11 cellular contexts compared by ENCODE assay signal in genomic region chr12:122350444-122350843, GRCh38.
A peak's percentile ranks its signal among the peaks of the same experiment; 100 is the strongest.
DNase-seq lines count a peak whose midpoint lies in the region; TF ChIP-seq lines count a peak whose summit lies in the region.
"Had no signal": no experiment of that assay in that cellular context is flagged by ENCODE, and none has a peak within 500 bp of the region (broad histone marks: within the 10 kb centered on the region; RNA-seq: fewer than 3 reads in every experiment).

No MANE protein-coding gene starts in this region.

- peaks cover 11% of the 10 kb centered on the region in 2 donors for H3K4me1 Mint-ChIP-seq in immature natural killer cell

- TF ChIP-seq CTCF in sigmoid colon (IDR thresholded peaks at IDR 0.05) = peak; percentile 11 to 48 (median 27)
- TF ChIP-seq CTCF in Peyer's patch (IDR thresholded peaks at IDR 0.05) = no peak

- H3K27ac ChIP-seq in sigmoid colon (peak overlapping the region; percentile 19 to 69 (median 63)), Peyer's patch (peak overlapping the region in 2 of 4 donors; percentile 34 to 56)

- 68 to 80% methylated on average over 4 of the region's 4 CpGs for WGBS in sigmoid colon, 2 donors

- in situ Hi-C loops in G401 (cut with HindIII; ENCODE audit: low sequenced_read_pairs) = no loop called here

- H3K27me3 Mint-ChIP-seq in immature natural killer cell (ENCODE audit: low read depth in 3 of 3) = peaks cover 0 to 4% (median 0%) of the 10 kb centered on the region in 3 donors

- H3K4me1 ChIP-seq in sigmoid colon = peaks cover 0 to 23% (median 17%) of the 10 kb centered on the region in 4 donors
- H3K4me1 ChIP-seq in Peyer's patch = peaks cover 0 to 18% (median 0%) of the 10 kb centered on the region in 4 donors

- DNase-seq in G401 (ENCODE audit: low spot score) = peak; percentile 85
- peak; percentile 87 for DNase-seq in astrocyte of the hippocampus (ENCODE audit: low read depth, low spot score)
- DNase-seq in cardiac septum (ENCODE audit: low spot score) = peak; percentile 84
- no peak for DNase-seq in sigmoid colon
- no peak for DNase-seq in NCI-H526 (lab: John Stamatoyannopoulos, UW)
- no peak for DNase-seq in immature natural killer cell
- no peak for DNase-seq in NCI-H2196 treated with DMSO at 0.1 percent for 48 hours (lab: John Stamatoyannopoulos, UW; ENCODE audit: unreplicated experiment)
- DNase-seq in Peyer's patch = no peak
- DNase-seq: foreskin melanocyte, NCI-H2029 had no signal

- H3K36me3 ChIP-seq in sigmoid colon (peaks cover 21 to 94% (median 44%) of the 10 kb centered on the region in 4 donors), Peyer's patch (peaks cover 0 to 54% (median 0%) of the 10 kb centered on the region in 3 donors)

- H3K27ac Mint-ChIP-seq in immature natural killer cell = peak overlapping the region in 2 of 6 donors; percentile 21 to 45
- H3K27ac Mint-ChIP-seq: activated naive CD4-positive, alpha-beta T cell treated with anti-CD3 and anti-CD28 coated beads, Interleukin-2, amount 50 U/mL, for 72 hours had no signal

- H3K9me3 ChIP-seq in sigmoid colon (no peaks in the 10 kb centered on the region), Peyer's patch (no peaks in the 10 kb centered on the region)

- no peak for TF ChIP-seq POLR2A in sigmoid colon (IDR thresholded peaks at IDR 0.05)
- TF ChIP-seq POLR2A in Peyer's patch (IDR thresholded peaks at IDR 0.05) = no peak

- no peak overlapping the region for H3K4me3 ChIP-seq in sigmoid colon
- no peak overlapping the region for H3K4me3 ChIP-seq in Peyer's patch

- H3K27me3 ChIP-seq in sigmoid colon (no peaks in the 10 kb centered on the region), Peyer's patch (no peaks in the 10 kb centered on the region)

- no peaks in the 10 kb centered on the region for H3K9me3 Mint-ChIP-seq in immature natural killer cell
- H3K9me3 Mint-ChIP-seq: activated naive CD4-positive, alpha-beta T cell treated with anti-CD3 and anti-CD28 coated beads, Interleukin-2, amount 50 U/mL, for 72 hours had no signal

- TF ChIP-seq EP300 in sigmoid colon (IDR thresholded peaks at IDR 0.05) = no peak

- H3K4me3 Mint-ChIP-seq in immature natural killer cell = no peak overlapping the region

- intact Hi-C loops in cardiac septum (cut with DNase I) (no loop called here), sigmoid colon (cut with DNase I) (loop anchor here (5.0 kb wide), 1 partner anchor 122 kb away; no protein-coding TSS in a partner anchor)

- H3K36me3 Mint-ChIP-seq in immature natural killer cell = peaks cover 16 to 39% (median 16%) of the 10 kb centered on the region in 3 donors
- H3K36me3 Mint-ChIP-seq: activated naive CD4-positive, alpha-beta T cell treated with anti-CD3 and anti-CD28 coated beads, Interleukin-2, amount 50 U/mL, for 72 hours had no signal

Comparison
In these comparisons a context has a peak if more than half of its experiments do, and no peak if none do; other contexts are left out.
1. DNase-seq: peak in G401 (single experiment), astrocyte of the hippocampus (single experiment) and cardiac septum (single experiment); none in sigmoid colon (single experiment), NCI-H526 (0 of 2), immature natural killer cell (0 of 3), NCI-H2196 treated with DMSO at 0.1 percent for 48 hours (single experiment) and Peyer's patch (0 of 3).
2. CTCF ChIP-seq: peak in sigmoid colon (4 of 4); none in Peyer's patch (0 of 6).